Comparison of ENCODE assay signal across 9 cellular contexts in genomic region chr2:135986507-135986906, GRCh38. TPM values are rescaled to one million over a fixed set of nuclear protein-coding genes. Genes with fewer than 3 reads are reported as not detected.
A peak's percentile ranks its signal among the peaks of the same experiment; 100 is the strongest.
DNase-seq lines count a peak whose midpoint lies in the region; ATAC-seq and TF ChIP-seq lines count a peak whose summit lies in the region.
"Had no signal": no experiment of that assay in that cellular context is flagged by ENCODE, and none has a peak within 500 bp of the region (broad histone marks: within the 10 kb centered on the region; RNA-seq: fewer than 3 reads in every experiment).

No MANE protein-coding gene starts in this region.

- peaks cover 11% of the 10 kb centered on the region for H3K36me3 Mint-ChIP-seq in activated T-cell treated with anti-CD3 and anti-CD28 coated beads, Interleukin-2, amount 50 U/mL, for 4 hours (ENCODE audit: insufficient read depth)

- H3K4me2 ChIP-seq in OCI-LY1 (ENCODE audit: low read length): peak overlapping the region; percentile 88

- H3K36me3 ChIP-seq in OCI-LY1 (ENCODE audit: insufficient read depth, low read length) (peaks cover 17% of the 10 kb centered on the region), spleen (peaks cover 0 to 15% (median 6%) of the 10 kb centered on the region in 6 donors)
- no peaks in the 10 kb centered on the region for H3K36me3 ChIP-seq in effector memory CD4-positive, alpha-beta T cell (ENCODE audit: control insufficient read depth, insufficient read depth, low read length)

- TF ChIP-seq CTCF in OCI-LY1 (IDR thresholded peaks at IDR 0.05; ENCODE audit: low read length) (no peak), spleen (IDR thresholded peaks at IDR 0.05 in 8 of 11, conservative IDR thresholded peaks at IDR 0.05 in 3 of 11) (no peak)

- H3K27me3 ChIP-seq in OCI-LY1 (ENCODE audit: insufficient read depth, low read length) (no peaks in the 10 kb centered on the region), spleen (replicated peaks in 1 of 7) (no peaks in the 10 kb centered on the region)
- no peaks in the 10 kb centered on the region for H3K27me3 ChIP-seq in effector memory CD4-positive, alpha-beta T cell (replicated peaks; ENCODE audit: control insufficient read depth, insufficient read depth, low read length, poor library complexity, severe bottlenecking)
- H3K27me3 ChIP-seq: body of pancreas had no signal

- peaks cover 28% of the 10 kb centered on the region for H3K79me2 ChIP-seq in OCI-LY1 (ENCODE audit: insufficient read depth, low read length)

- no peak for TF ChIP-seq POLR2A in spleen (IDR thresholded peaks at IDR 0.05)
- no peak for TF ChIP-seq POLR2A in erythroblast (IDR thresholded peaks at IDR 0.05; ENCODE audit: low read length)

- H3K9me2 ChIP-seq in OCI-LY1 (ENCODE audit: low read depth, low read length): no peaks in the 10 kb centered on the region

- H3K27ac ChIP-seq in OCI-LY1 (ENCODE audit: low read depth, low read length, poor library complexity, severe bottlenecking) (peak overlapping the region; percentile 87), spleen (peak overlapping the region in 6 of 8 donors; percentile 97 to 100 (median 98))
- H3K27ac ChIP-seq in effector memory CD4-positive, alpha-beta T cell (ENCODE audit: insufficient read depth, low read length, poor library complexity, severe bottlenecking): peak overlapping the region; percentile 99

- no peak for ATAC-seq in activated T-cell treated with anti-CD3 and anti-CD28 coated beads, Interleukin-2, amount 50 U/mL, for 4 hours
- ATAC-seq in GM19395 (IDR thresholded peaks at IDR 0.05; ENCODE audit: unreplicated experiment): no peak

- H3K4me3 ChIP-seq in OCI-LY1 (ENCODE audit: low read depth, low read length, poor library complexity, severe bottlenecking) (peak overlapping the region; percentile 74), spleen (peak overlapping the region in 2 of 8 donors; percentile 92 to 98)
- no peak overlapping the region for H3K4me3 ChIP-seq in effector memory CD4-positive, alpha-beta T cell (ENCODE audit: insufficient read depth, low read depth, low read length, poor library complexity, severe bottlenecking)

- H3F3A ChIP-seq in OCI-LY1 (ENCODE audit: insufficient read depth, low read length): no peaks in the 10 kb centered on the region

- DNase-seq in activated T-cell treated with anti-CD3 and anti-CD28 coated beads, Interleukin-2, amount 50 U/mL, for 4 hours: no peak
- DNase-seq in activated T-cell treated with anti-CD3 and anti-CD28 coated beads for 4 hours (no peak), spleen (no peak), erythroblast (lab: John Stamatoyannopoulos, UW) (no peak), OCI-M1 (lab: John Stamatoyannopoulos, UW) (no peak)
- no peak for DNase-seq in effector memory CD4-positive, alpha-beta T cell
- DNase-seq: body of pancreas had no signal

- H3K9ac ChIP-seq in OCI-LY1 (ENCODE audit: low read length): peak overlapping the region; percentile 86; the same call in 1 of the 2 replicates

- peak overlapping the region; percentile 95 for H3K4me3 Mint-ChIP-seq in activated T-cell treated with anti-CD3 and anti-CD28 coated beads, Interleukin-2, amount 50 U/mL, for 4 hours

- H3K4me1 ChIP-seq in OCI-LY1 (ENCODE audit: insufficient read depth, low read length, severe bottlenecking) (peaks cover 44% of the 10 kb centered on the region), spleen (peaks cover 16 to 45% (median 24%) of the 10 kb centered on the region in 6 donors)
- peaks cover 22% of the 10 kb centered on the region for H3K4me1 ChIP-seq in effector memory CD4-positive, alpha-beta T cell (ENCODE audit: control insufficient read depth, insufficient read depth, low read length, poor library complexity, severe bottlenecking)

- no peaks in the 10 kb centered on the region for H4K20me1 ChIP-seq in OCI-LY1 (ENCODE audit: insufficient read depth, low read length)

- WGBS in spleen, 5 donors: 97 to 99% (median 97%) methylated on average over 5 of the region's 5 CpGs

- no peaks in the 10 kb centered on the region for H3K9me3 ChIP-seq in OCI-LY1 (ENCODE audit: low read length)
- no peaks in the 10 kb centered on the region for H3K9me3 ChIP-seq in effector memory CD4-positive, alpha-beta T cell (ENCODE audit: control insufficient read depth, low read length)
- no peaks in the 10 kb centered on the region for H3K9me3 ChIP-seq in spleen
- H3K9me3 ChIP-seq: body of pancreas had no signal

- no peaks in the 10 kb centered on the region for H3K27me3 Mint-ChIP-seq in activated T-cell treated with anti-CD3 and anti-CD28 coated beads, Interleukin-2, amount 50 U/mL, for 4 hours (ENCODE audit: low read depth)

- H3K9me3 Mint-ChIP-seq in activated T-cell treated with anti-CD3 and anti-CD28 coated beads, Interleukin-2, amount 50 U/mL, for 4 hours: no peaks in the 10 kb centered on the region

- no peak overlapping the region for H2AFZ ChIP-seq in OCI-LY1 (ENCODE audit: low read length)

- peaks cover 34% of the 10 kb centered on the region for H3K4me1 Mint-ChIP-seq in activated T-cell treated with anti-CD3 and anti-CD28 coated beads, Interleukin-2, amount 50 U/mL, for 4 hours (ENCODE audit: low read depth)

- intact Hi-C loops in spleen (cut with DNase I; ENCODE audit: low total_unique reads): no loop called here

RNA-seq across cellular contexts. Expression of gene DARS1, which starts 1.1 kb away (rescaled TPM):
- 100 to 1,000 TPM in 2 of 3 donors, 10 to 100 TPM in 1; 97.8 to 107 (median 103) TPM for total RNA-seq in activated T-cell treated with anti-CD3 and anti-CD28 coated beads, Interleukin-2, amount 50 U/mL, for 4 hours
- 10 to 100 TPM; 56.2 to 72.8 (median 64.3) TPM for total RNA-seq in spleen
- polyA plus RNA-seq in spleen: 10 to 100 TPM; 65.1 to 88.6 (median 72.1) TPM
